ENCODE assay signal across 27 cellular contexts in the genomic region with DNA sequence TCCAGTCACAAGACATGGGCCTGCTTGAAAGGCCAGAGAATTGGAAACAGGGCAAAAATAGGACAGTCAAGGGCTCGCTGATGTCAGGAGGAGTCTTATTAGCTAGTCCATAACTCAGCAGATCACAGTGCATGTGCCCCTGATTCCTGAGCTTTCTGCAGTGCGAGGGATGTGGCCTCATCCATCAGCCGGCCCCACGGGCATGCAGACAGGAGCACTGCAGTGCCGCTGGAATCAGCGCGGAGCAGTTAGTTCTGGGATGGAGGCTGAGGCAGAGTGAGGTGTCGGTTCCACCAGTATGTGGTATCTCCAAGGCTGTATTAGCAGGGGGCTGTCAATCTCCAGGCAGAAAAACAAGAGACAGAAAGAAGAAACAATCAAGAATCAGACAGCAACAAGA.
"Had no signal": no experiment of that assay in that cellular context is flagged by ENCODE, and none has a peak within 500 bp of the region (broad histone marks: within the 10 kb centered on the region; RNA-seq: fewer than 3 reads in every experiment).

No MANE protein-coding gene starts in this region.

- H3K4me2 ChIP-seq: SK-N-SH had no signal

- H3K4me3 Mint-ChIP-seq: activated CD8-positive, alpha-beta T cell treated with anti-CD3 and anti-CD28 coated beads, Interleukin-2, amount 10 ng/mL, durations not matched to agents 7 days and 5 days; brain; T-helper 1 cell treated with Interleukin-12 subunit alpha and Interleukin-12 subunit beta and Interleukin-4 antibody, amounts not matched to agents 30 μg/mL and 1 μg/mL, for 36 hours; WTC11 had no signal

- H3K27ac ChIP-seq: SJCRH30 had no signal

- H3K36me3 Mint-ChIP-seq: activated naive CD4-positive, alpha-beta T cell treated with anti-CD3 and anti-CD28 coated beads, Interleukin-2, amount 50 U/mL, for 72 hours; brain; WTC11 had no signal

- H3K36me3 ChIP-seq: MG63, SJCRH30 had no signal

- H3K27ac Mint-ChIP-seq: activated CD8-positive, alpha-beta T cell treated with anti-CD3 and anti-CD28 coated beads, Interleukin-2, amount 10 ng/mL, durations not matched to agents 7 days and 5 days; activated naive CD4-positive, alpha-beta T cell treated with anti-CD3 and anti-CD28 coated beads, Interleukin-2, amount 50 U/mL, for 72 hours; T-helper 1 cell treated with Interleukin-12 subunit alpha and Interleukin-12 subunit beta and Interleukin-4 antibody, amounts not matched to agents 30 μg/mL and 1 μg/mL, for 36 hours; WTC11 had no signal

- ATAC-seq: activated CD8-positive, alpha-beta T cell treated with anti-CD3 and anti-CD28 coated beads, Interleukin-2, amount 10 ng/mL, durations not matched to agents 7 days and 5 days; activated naive CD4-positive, alpha-beta T cell treated with anti-CD3 and anti-CD28 coated beads, Interleukin-2, amount 50 U/mL, for 72 hours; Panc1; Right ventricle myocardium inferior; WTC11 had no signal

- H3K27me3 ChIP-seq: MG63, SJCRH30 had no signal

- H3K9me3 Mint-ChIP-seq: T-helper 1 cell treated with Interleukin-12 subunit alpha and Interleukin-12 subunit beta and Interleukin-4 antibody, amounts not matched to agents 30 μg/mL and 1 μg/mL, for 36 hours had no signal

- DNase-seq: activated CD4-positive, alpha-beta T cell treated with anti-CD3 and anti-CD28 coated beads for 48 hours; activated CD4-positive, alpha-beta T cell treated with anti-CD3 and anti-CD28 coated beads, Interleukin-2, amount 50 U/mL, for 4 hours; activated CD4-positive, CD25-positive, alpha-beta regulatory T cell treated with anti-CD3 and anti-CD28 coated beads, Interleukin-2, amount 50 U/mL, for 72 hours; activated CD8-positive, alpha-beta memory T cell treated with anti-CD3 and anti-CD28 coated beads, Interleukin-2, amount 50 U/mL, for 48 hours; activated CD8-positive, alpha-beta T cell treated with anti-CD3 and anti-CD28 coated beads, Interleukin-2, amount 10 ng/mL, durations not matched to agents 7 days and 5 days; activated T-cell treated with anti-CD3 and anti-CD28 coated beads, Interleukin-2, amount 50 U/mL, for 1 hour; amygdala; MG63; MV-4-11; NCI-H1092 treated with DMSO at 0.1 percent for 48 hours; NCI-H1417 treated with DMSO at 0.1 percent for 48 hours; NCI-H1694; NCI-H2029 treated with DMSO at 0.1 percent for 48 hours; NCI-H345; NCI-H510A; NCI-H526 treated with DMSO at 0.1 percent for 48 hours; NCI-H82; OCI-M1; RPMI8226; SJCRH30; SK-N-SH had no signal

- H3K9me3 ChIP-seq: MG63, SJCRH30, SK-N-SH had no signal

- H3K4me1 ChIP-seq: SJCRH30 had no signal

- H3K9ac ChIP-seq: SK-N-SH had no signal

- H3K4me3 ChIP-seq: MG63, SJCRH30 had no signal
